In the genomic region with DNA sequence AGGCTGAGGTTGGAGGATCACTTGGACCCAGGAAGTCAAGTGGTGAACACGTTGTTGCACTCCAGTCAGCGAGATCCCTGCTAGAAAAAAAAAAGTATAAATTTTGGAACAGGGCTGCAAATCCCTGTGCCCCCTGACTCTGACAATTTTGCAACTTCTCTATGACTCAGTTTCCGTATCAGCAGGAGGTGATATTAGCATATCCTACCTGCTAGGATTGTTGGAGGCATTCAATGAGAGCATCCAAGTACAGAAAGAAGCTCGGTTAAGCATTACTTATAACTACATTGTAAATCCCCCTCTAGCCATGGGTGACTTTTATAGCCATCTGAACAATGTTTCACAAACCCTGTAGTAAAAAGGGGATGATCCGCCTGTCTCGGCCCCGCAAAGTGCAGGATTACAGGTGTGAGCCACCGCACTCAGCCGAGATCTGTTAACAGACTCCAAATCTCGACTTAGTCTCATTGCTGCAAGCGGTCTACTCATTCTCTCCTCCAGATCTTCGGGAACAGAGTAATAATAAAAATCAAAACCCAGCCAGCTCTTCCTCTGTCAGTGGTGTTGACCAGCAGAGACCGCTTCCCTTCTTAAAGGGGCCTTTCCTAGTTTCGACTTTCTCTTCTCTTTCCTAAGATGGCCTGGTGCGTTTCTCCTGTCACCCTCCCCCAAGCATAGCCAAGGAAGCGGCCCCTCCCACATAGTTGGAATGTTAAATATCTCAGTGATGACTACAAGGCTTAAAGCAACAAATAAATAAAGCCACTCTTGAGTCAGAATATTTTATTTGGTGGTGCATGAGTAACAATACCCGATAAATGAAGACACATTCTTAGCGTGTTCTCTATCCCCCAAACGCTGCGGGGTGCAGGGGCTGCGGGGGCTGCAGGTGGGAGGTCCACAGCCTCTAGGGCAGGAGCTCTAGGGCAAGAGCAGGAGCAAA, we compare ENCODE assay signal across 7 cellular contexts. TPM values are rescaled to one million over a fixed set of nuclear protein-coding genes. Genes with fewer than 3 reads are reported as not detected.
DNase-seq lines count a peak whose midpoint lies in the region; ATAC-seq and TF ChIP-seq lines count a peak whose summit lies in the region.

No MANE protein-coding gene starts in this region.

- H3K9me3 ChIP-seq in H9 (ENCODE audit: control insufficient read depth, low read depth, low read length): no peaks in the 10 kb centered on the region
- no peaks in the 10 kb centered on the region for H3K9me3 ChIP-seq in neural progenitor cell (ENCODE audit: low read depth)

- WGBS in H9 (ENCODE audit: extremely low coverage, insufficient read length, low lambda C conversion rate): no CpG with 5 or more reads among the region's 21 CpGs

- H3K79me2 ChIP-seq in H9 (ENCODE audit: insufficient read depth, low read length) (no peaks in the 10 kb centered on the region), neural progenitor cell (ENCODE audit: low read depth) (no peaks in the 10 kb centered on the region)

- H3K4me3 ChIP-seq in neural progenitor cell: peak overlapping the region; percentile 35

- H2BK15ac ChIP-seq in H9 (ENCODE audit: low read depth, low read length): no peak overlapping the region

- H4K20me1 ChIP-seq in H9 (ENCODE audit: control insufficient read depth, insufficient read depth, insufficient read length): no peaks in the 10 kb centered on the region
- no peaks in the 10 kb centered on the region for H4K20me1 ChIP-seq in neural progenitor cell (ENCODE audit: low read depth)

- no peaks in the 10 kb centered on the region for H3K36me3 Mint-ChIP-seq in H9 (ENCODE audit: insufficient read depth in 1 of 3, low read depth in 3 of 3)
- no peaks in the 10 kb centered on the region for H3K36me3 Mint-ChIP-seq in neural progenitor cell

- peaks cover 15 to 25% of the 10 kb centered on the region in 2 experiments for H3K4me1 Mint-ChIP-seq in H9
- peaks cover 20% of the 10 kb centered on the region for H3K4me1 Mint-ChIP-seq in neural progenitor cell

- H3K4me3 Mint-ChIP-seq in H9 (peak overlapping the region; percentile 67 to 89), neural progenitor cell (peak overlapping the region; percentile 90)

- H2BK20ac ChIP-seq in H9 (ENCODE audit: low read depth, low read length, poor library complexity, severe bottlenecking): no peak overlapping the region

- H3K27ac Mint-ChIP-seq in H9: peak overlapping the region; percentile 76 to 98 (median 92)
- peak overlapping the region; percentile 43 for H3K27ac Mint-ChIP-seq in neural progenitor cell

- H4K8ac ChIP-seq in H9 (replicated peaks; ENCODE audit: insufficient read length, low read depth, low read length): no peak overlapping the region

- H2BK12ac ChIP-seq in H9 (ENCODE audit: insufficient read length, low read depth, low read length): peak overlapping the region; percentile 43

- peak; percentile 66 for ATAC-seq in SK-N-SH treated with all-trans-retinoic acid at 6 μM for 48 hours

- H3F3A ChIP-seq in neural progenitor cell (ENCODE audit: low read depth): peaks cover 33% of the 10 kb centered on the region

- no peak overlapping the region for H3K56ac ChIP-seq in H9 (ENCODE audit: insufficient read length, low read depth, low read length)

- H3K27me3 ChIP-seq in H9 (ENCODE audit: insufficient read depth, low read length): no peaks in the 10 kb centered on the region
- no peaks in the 10 kb centered on the region for H3K27me3 ChIP-seq in neural progenitor cell

- peak; percentile 78 for DNase-seq in H9
- peak; percentile 96 for DNase-seq in fibroblast of gingiva (ENCODE audit: low read depth)
- peak; percentile 65 for DNase-seq in neural progenitor cell (ENCODE audit: low spot score)
- no peak for DNase-seq in NCI-H1105 treated with DMSO at 0.1 percent for 48 hours (lab: John Stamatoyannopoulos, UW)
- no peak for DNase-seq in SKM-1 treated with dmso at 0.1 percent for 144 hours (lab: John Stamatoyannopoulos, UW; ENCODE audit: unreplicated experiment)
- no peak for DNase-seq in D341Med (ENCODE audit: low spot score)

- H2AFZ ChIP-seq in H9 (ENCODE audit: low read length) (peak overlapping the region; percentile 76), neural progenitor cell (replicated peaks) (peak overlapping the region; percentile 81)

- H3K18ac ChIP-seq in H9 (ENCODE audit: insufficient read length, low read depth, low read length): peak overlapping the region; percentile 53

- peak overlapping the region; percentile 16 for H2BK5ac ChIP-seq in H9 (ENCODE audit: insufficient read length, low read length)

- no peak overlapping the region for H2BK120ac ChIP-seq in H9 (ENCODE audit: low read depth, low read length, poor library complexity, severe bottlenecking)

- H3K27ac ChIP-seq in H9 (ENCODE audit: insufficient read length, low read depth, low read length) (peak overlapping the region; percentile 93), neural progenitor cell (no peak overlapping the region)

- peak overlapping the region; percentile 72 for H3K4me2 ChIP-seq in H9 (ENCODE audit: insufficient read depth, insufficient read length, low read length)
- peak overlapping the region; percentile 67 for H3K4me2 ChIP-seq in neural progenitor cell

- H3K14ac ChIP-seq in H9 (ENCODE audit: insufficient read depth, low read length): no peak overlapping the region

- H3K23ac ChIP-seq in H9 (ENCODE audit: insufficient read length, low read depth, low read length): no peak overlapping the region

- H3K9me3 Mint-ChIP-seq in H9 (no peaks in the 10 kb centered on the region), neural progenitor cell (no peaks in the 10 kb centered on the region)

- peaks cover 11% of the 10 kb centered on the region for H3K23me2 ChIP-seq in H9 (ENCODE audit: insufficient read length, low read depth, low read length, poor library complexity, severe bottlenecking)

- no peak overlapping the region for H3T11ph ChIP-seq in H9 (ENCODE audit: low read length)

- H3K9ac ChIP-seq in H9 (ENCODE audit: extremely low read depth, insufficient read length, low read length): peak overlapping the region; percentile 40
- H3K9ac ChIP-seq in neural progenitor cell: no peak overlapping the region

- H3K4ac ChIP-seq in H9 (ENCODE audit: low read depth, low read length): no peak overlapping the region; the same call in 1 of the 2 replicates

- H3K36me3 ChIP-seq in neural progenitor cell: no peaks in the 10 kb centered on the region

- H2AK5ac ChIP-seq in H9 (ENCODE audit: insufficient read length, low read length): no peak overlapping the region

- no peak overlapping the region for H4K91ac ChIP-seq in H9 (ENCODE audit: insufficient read length, low read depth, low read length)

- H3K27me3 Mint-ChIP-seq in H9 (ENCODE audit: low read depth): no peaks in the 10 kb centered on the region
- peaks cover 7% of the 10 kb centered on the region for H3K27me3 Mint-ChIP-seq in neural progenitor cell (ENCODE audit: insufficient read depth, low read depth)

- H3K4me1 ChIP-seq in H9 (ENCODE audit: insufficient read depth, low read length) (no peaks in the 10 kb centered on the region), neural progenitor cell (peaks cover 10% of the 10 kb centered on the region)

- H4K5ac ChIP-seq in H9 (ENCODE audit: insufficient read length, low read depth, low read length): no peak overlapping the region

- no peak for TF ChIP-seq CTCF in H9 (conservative IDR thresholded peaks at IDR 0.05)
- no peak for TF ChIP-seq CTCF in neural progenitor cell (IDR thresholded peaks at IDR 0.05)

- H3K79me1 ChIP-seq in H9 (ENCODE audit: insufficient read depth, low read depth, low read length, poor library complexity, severe bottlenecking): no peaks in the 10 kb centered on the region

TF ChIP-seq in SK-N-SH treated with all-trans-retinoic acid at 6 μM for 48 hours, 23 proteins besides CTCF, POLR2A, EP300 and RAD21:
- TF ChIP-seq RARB (CRISPR knock-in tag; IDR thresholded peaks at IDR 0.05) (no peak), ESRRG (CRISPR knock-in tag; IDR thresholded peaks at IDR 0.05) (no peak), PPARA (CRISPR knock-in tag; IDR thresholded peaks at IDR 0.05; ENCODE audit: borderline replicate concordance) (no peak), ZFP30 (CRISPR knock-in tag; IDR thresholded peaks at IDR 0.05) (no peak), ZNF70 (CRISPR knock-in tag; IDR thresholded peaks at IDR 0.05) (no peak)
- TF ChIP-seq, protein P1, sequence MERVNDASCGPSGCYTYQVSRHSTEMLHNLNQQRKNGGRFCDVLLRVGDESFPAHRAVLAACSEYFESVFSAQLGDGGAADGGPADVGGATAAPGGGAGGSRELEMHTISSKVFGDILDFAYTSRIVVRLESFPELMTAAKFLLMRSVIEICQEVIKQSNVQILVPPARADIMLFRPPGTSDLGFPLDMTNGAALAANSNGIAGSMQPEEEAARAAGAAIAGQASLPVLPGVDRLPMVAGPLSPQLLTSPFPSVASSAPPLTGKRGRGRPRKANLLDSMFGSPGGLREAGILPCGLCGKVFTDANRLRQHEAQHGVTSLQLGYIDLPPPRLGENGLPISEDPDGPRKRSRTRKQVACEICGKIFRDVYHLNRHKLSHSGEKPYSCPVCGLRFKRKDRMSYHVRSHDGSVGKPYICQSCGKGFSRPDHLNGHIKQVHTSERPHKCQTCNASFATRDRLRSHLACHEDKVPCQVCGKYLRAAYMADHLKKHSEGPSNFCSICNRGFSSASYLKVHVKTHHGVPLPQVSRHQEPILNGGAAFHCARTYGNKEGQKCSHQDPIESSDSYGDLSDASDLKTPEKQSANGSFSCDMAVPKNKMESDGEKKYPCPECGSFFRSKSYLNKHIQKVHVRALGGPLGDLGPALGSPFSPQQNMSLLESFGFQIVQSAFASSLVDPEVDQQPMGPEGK (CRISPR knock-in tag; IDR thresholded peaks at IDR 0.05; ENCODE audit: borderline replicate concordance): peak; percentile 34; the same call in 1 of the 2 replicates

RNA-seq across cellular contexts. Expression of a gene that starts 10.3 kb away (rescaled TPM):
- 26.8 and 29.3 TPM in 2 replicates for total RNA-seq in H9 (2021)
- 6.4 and 15.6 TPM in 2 replicates for total RNA-seq in neural progenitor cell (ENCODE audit: low replicate concordance)

RNA-seq across cellular contexts. Expression of a gene that starts 25.7 kb away (rescaled TPM):
- total RNA-seq in H9 (2021) (not detected in 2 replicates), neural progenitor cell (ENCODE audit: low replicate concordance) (not detected in 2 replicates)

Comparison
In these comparisons a context has a peak if more than half of its experiments do, and no peak if none do; other contexts are left out.
1. DNase-seq: peak in H9 (single experiment), fibroblast of gingiva (single experiment) and neural progenitor cell (single experiment); none in NCI-H1105 treated with DMSO at 0.1 percent for 48 hours (single experiment), SKM-1 treated with dmso at 0.1 percent for 144 hours (single experiment) and D341Med (single experiment).